Comparison of ENCODE assay signal across 1 cellular context in the genomic region with DNA sequence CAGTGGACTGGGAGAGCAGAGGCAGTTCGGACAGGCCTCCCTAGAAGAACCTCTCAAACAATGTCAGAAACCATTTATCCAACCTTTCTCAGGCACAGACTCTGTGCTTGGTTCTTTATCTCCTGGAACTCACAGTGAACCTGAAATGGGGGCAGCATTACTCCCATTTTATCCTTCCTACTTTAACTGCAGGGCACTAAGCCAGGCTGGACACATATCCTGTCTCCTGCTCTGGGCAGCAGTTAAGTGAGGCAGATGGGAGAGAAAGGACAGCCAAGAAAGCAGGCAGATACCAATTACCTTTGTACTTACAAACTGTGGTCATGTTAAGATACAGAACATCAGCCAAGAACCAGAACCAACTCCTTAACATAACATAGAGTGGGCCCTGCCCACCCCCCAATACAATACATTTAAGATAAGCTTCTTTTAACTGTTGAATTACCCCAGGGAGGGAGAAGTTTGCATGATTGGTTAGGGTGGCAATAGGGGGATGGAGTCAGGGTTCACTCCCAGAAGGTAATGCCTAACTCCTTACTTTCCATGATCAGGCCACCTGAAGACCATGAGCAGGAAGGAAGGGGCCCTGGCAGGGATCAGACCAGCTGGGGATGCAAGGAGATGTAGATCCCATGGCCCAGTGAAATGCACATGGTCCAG.
TF ChIP-seq lines count a peak whose summit lies in the region.

No MANE protein-coding gene starts in this region.

TF ChIP-seq in endothelial cell of umbilical vein, 7 proteins besides CTCF, POLR2A, EP300 and RAD21:
- TF ChIP-seq POLR2AphosphoS5 (IDR thresholded peaks at IDR 0.05; ENCODE audit: insufficient read depth, low read depth, low read length) (no peak), EZH2 (IDR thresholded peaks at IDR 0.05; ENCODE audit: borderline replicate concordance, low read depth, low read length, severe bottlenecking) (no peak), GATA2 (IDR thresholded peaks at IDR 0.05; ENCODE audit: insufficient read depth, insufficient read length, low read depth, low read length) (no peak), JUN (IDR thresholded peaks at IDR 0.05; ENCODE audit: borderline replicate concordance, insufficient read depth, insufficient read length, low read depth) (no peak), MYC (IDR thresholded peaks at IDR 0.05; ENCODE audit: low read depth, low read length) (no peak), MAX (IDR thresholded peaks at IDR 0.05; ENCODE audit: insufficient read depth, insufficient read length) (no peak), FOS (IDR thresholded peaks at IDR 0.05; ENCODE audit: borderline replicate concordance, insufficient read depth, low read length) (no peak)
